19 cellular contexts compared by ENCODE assay signal in the genomic region with DNA sequence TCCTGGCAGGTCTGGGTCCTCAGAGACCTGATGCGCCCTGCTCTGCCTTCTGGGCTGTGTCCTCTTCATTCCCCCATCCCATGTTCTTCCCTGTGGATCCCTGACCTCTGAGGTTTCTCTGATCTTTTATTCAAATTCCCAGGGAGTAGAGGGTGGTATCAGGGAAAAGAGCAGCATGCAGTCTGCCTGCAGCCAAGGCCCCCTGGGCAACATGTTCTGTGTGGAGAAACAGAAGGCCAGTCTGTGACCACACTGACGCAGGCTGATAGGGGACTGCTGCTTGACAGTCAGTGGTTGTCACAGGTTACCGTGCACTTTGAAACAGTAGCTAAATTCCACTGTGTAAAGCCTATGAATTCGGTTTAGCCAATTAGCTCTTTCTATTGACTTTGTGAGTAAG.
DNase-seq lines count a peak whose midpoint lies in the region; TF ChIP-seq lines count a peak whose summit lies in the region.
"Had no signal": no experiment of that assay in that cellular context is flagged by ENCODE, and none has a peak within 500 bp of the region (broad histone marks: within the 10 kb centered on the region; RNA-seq: fewer than 3 reads in every experiment).

No MANE protein-coding gene starts in this region.

- H3K27me3 ChIP-seq in osteoblast (ENCODE audit: insufficient read depth, low read length), result no peaks in the 10 kb centered on the region
- H3K27me3 ChIP-seq: BE2C had no signal

- H3K27ac ChIP-seq in osteoblast (ENCODE audit: low read depth, low read length), result no peak overlapping the region
- H3K27ac ChIP-seq: GM23248, HL-60 had no signal

- H3K4me2 ChIP-seq in osteoblast (ENCODE audit: insufficient read depth, low read length), result no peak overlapping the region

- H3K27me3 Mint-ChIP-seq in T-helper 2 cell treated with Interferon-gamma antibody and Interleukin-4, amounts not matched to agents 5 μg/mL and 100 μg/mL, for 36 hours (ENCODE audit: low read depth), result no peaks in the 10 kb centered on the region
- H3K27me3 Mint-ChIP-seq: CD4-positive, CD25-positive, alpha-beta regulatory T cell; CD8-positive, alpha-beta memory T cell had no signal

- H3K79me2 ChIP-seq in osteoblast (ENCODE audit: insufficient read depth, low read length), result no peaks in the 10 kb centered on the region

- no peaks in the 10 kb centered on the region for H4K20me1 ChIP-seq in osteoblast (ENCODE audit: insufficient read depth, low read length)

- H3K36me3 ChIP-seq in osteoblast (ENCODE audit: insufficient read depth, low read length), result no peaks in the 10 kb centered on the region
- H3K36me3 ChIP-seq: BE2C had no signal

- no peak overlapping the region for H3K27ac Mint-ChIP-seq in T-helper 2 cell treated with Interferon-gamma antibody and Interleukin-4, amounts not matched to agents 5 μg/mL and 100 μg/mL, for 36 hours
- H3K27ac Mint-ChIP-seq: CD4-positive, CD25-positive, alpha-beta regulatory T cell; CD8-positive, alpha-beta memory T cell; HFFc6 had no signal

- DNase-seq in islet precursor cell, result peak; percentile 19
- peak; percentile 38 for DNase-seq in osteoblast (ENCODE audit: insufficient read length, low spot score, missing footprints)
- peak; percentile 7 for DNase-seq in ureter (ENCODE audit: low spot score)
- DNase-seq in T-helper 2 cell treated with Interferon-gamma antibody and Interleukin-4, amounts not matched to agents 5 μg/mL and 100 μg/mL, for 36 hours (ENCODE audit: low spot score), result no peak
- DNase-seq in kidney tubule cell (ENCODE audit: low spot score), result no peak
- DNase-seq in T-helper 1 cell, result no peak
- DNase-seq: ACHN; BE2C; C1 segment of cervical spinal cord; CD4-positive, CD25-positive, alpha-beta regulatory T cell; CD8-positive, alpha-beta memory T cell; COR-L47; DMS 273 treated with DMSO at 0.1 percent for 48 hours; DMS53; DND-41; EL; GM23248; HFFc6 had no signal

- no peak overlapping the region for H3K4me3 ChIP-seq in osteoblast (ENCODE audit: insufficient read depth, low read length)
- H3K4me3 ChIP-seq: GM23248 had no signal

- H2AFZ ChIP-seq in osteoblast (ENCODE audit: low read length), result no peak overlapping the region
- H2AFZ ChIP-seq: GM23248 had no signal

- H3K4me1 ChIP-seq in osteoblast (ENCODE audit: insufficient read depth, low read length), result no peaks in the 10 kb centered on the region
- H3K4me1 ChIP-seq: BE2C had no signal

- H3K9me3 ChIP-seq in osteoblast (ENCODE audit: low read depth, low read length), result no peaks in the 10 kb centered on the region
- H3K9me3 ChIP-seq: BE2C had no signal

- no peaks in the 10 kb centered on the region for H3K9me3 Mint-ChIP-seq in T-helper 2 cell treated with Interferon-gamma antibody and Interleukin-4, amounts not matched to agents 5 μg/mL and 100 μg/mL, for 36 hours

- no peaks in the 10 kb centered on the region for H3K36me3 Mint-ChIP-seq in T-helper 2 cell treated with Interferon-gamma antibody and Interleukin-4, amounts not matched to agents 5 μg/mL and 100 μg/mL, for 36 hours (ENCODE audit: low read depth)
- H3K36me3 Mint-ChIP-seq: CD4-positive, CD25-positive, alpha-beta regulatory T cell; CD8-positive, alpha-beta memory T cell had no signal

- TF ChIP-seq CTCF in osteoblast (IDR thresholded peaks at IDR 0.05; ENCODE audit: extremely low read depth, low read depth, low read length), result no peak

- H3K4me1 Mint-ChIP-seq in T-helper 2 cell treated with Interferon-gamma antibody and Interleukin-4, amounts not matched to agents 5 μg/mL and 100 μg/mL, for 36 hours (ENCODE audit: low read depth), result no peaks in the 10 kb centered on the region
- H3K4me1 Mint-ChIP-seq: CD4-positive, CD25-positive, alpha-beta regulatory T cell; CD8-positive, alpha-beta memory T cell had no signal

- H3K4me3 Mint-ChIP-seq in T-helper 2 cell treated with Interferon-gamma antibody and Interleukin-4, amounts not matched to agents 5 μg/mL and 100 μg/mL, for 36 hours, result no peak overlapping the region
- H3K4me3 Mint-ChIP-seq: CD4-positive, CD25-positive, alpha-beta regulatory T cell; CD8-positive, alpha-beta memory T cell; HFFc6 had no signal

Comparison
In these comparisons a context has a peak if more than half of its experiments do, and no peak if none do; other contexts are left out.
1. DNase-seq: peak in islet precursor cell (single experiment), osteoblast (single experiment) and ureter (single experiment); none in T-helper 2 cell treated with Interferon-gamma antibody and Interleukin-4, amounts not matched to agents 5 μg/mL and 100 μg/mL, for 36 hours (single experiment), kidney tubule cell (single experiment) and T-helper 1 cell (0 of 5).